In the genomic region with DNA sequence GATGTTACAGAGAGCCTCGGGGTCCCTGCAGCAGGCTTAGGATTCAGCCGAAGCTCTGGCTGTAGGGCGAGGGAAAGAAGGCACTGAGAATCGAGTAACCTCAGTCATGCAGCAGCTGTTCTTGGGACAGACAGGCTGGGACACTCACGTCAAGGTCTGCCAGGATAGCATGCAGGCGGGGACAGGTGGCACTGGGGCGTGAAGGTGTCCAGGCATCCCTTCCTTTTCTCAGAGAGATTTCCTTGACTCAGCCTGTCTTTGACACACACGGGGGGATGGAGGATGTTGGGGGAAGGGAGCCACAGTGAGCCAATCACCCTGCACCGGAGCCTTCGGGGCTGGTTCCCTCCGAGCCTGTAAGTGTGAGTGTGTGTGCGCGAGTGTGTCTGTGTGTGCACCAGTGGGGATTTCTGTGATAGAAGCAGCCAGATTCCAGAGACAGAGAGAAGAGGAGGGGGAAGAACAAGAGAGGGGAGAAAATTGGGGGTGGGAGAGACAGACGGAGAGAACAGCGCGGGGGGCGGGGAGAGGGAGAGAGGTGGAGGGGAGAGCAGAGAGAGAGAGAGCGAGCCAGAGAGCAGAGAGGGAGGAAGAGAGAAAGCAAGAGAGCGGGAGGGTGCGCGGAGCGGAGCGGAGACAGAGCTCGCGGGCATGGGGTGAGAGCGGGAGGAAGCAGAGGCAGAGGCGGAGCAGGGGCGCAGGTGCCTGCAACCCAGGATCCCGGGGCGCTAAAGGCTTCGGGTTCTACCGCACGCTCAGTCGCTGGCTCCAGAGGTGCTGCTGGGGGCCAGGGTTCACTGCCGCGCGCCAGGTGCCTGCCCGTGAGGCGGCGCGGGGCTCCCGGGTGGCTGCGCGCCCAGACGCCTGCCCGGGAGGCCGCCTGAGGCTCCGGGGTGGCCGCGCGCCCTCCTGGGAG, we compare ENCODE assay signal across 26 cellular contexts. TPM values are rescaled to one million over a fixed set of nuclear protein-coding genes. Genes with fewer than 3 reads are reported as not detected.
DNase-seq lines count a peak whose midpoint lies in the region; ATAC-seq lines count a peak whose summit lies in the region.
"Had no signal": no experiment of that assay in that cellular context is flagged by ENCODE, and none has a peak within 500 bp of the region (broad histone marks: within the 10 kb centered on the region; RNA-seq: fewer than 3 reads in every experiment).

No MANE protein-coding gene starts in this region.

- no peak overlapping the region for H3K4ac ChIP-seq in trophoblast cell (ENCODE audit: low read depth, low read length)

- H4K8ac ChIP-seq in trophoblast cell (ENCODE audit: low read depth, low read length): no peak overlapping the region

- no peaks in the 10 kb centered on the region for H3K79me2 ChIP-seq in trophoblast cell (ENCODE audit: control insufficient read depth, insufficient read depth, low read length, poor library complexity)

- no peak overlapping the region for H3K23ac ChIP-seq in trophoblast cell (ENCODE audit: low read length)

- no peak for ATAC-seq in HG03196 (IDR thresholded peaks at IDR 0.05; ENCODE audit: unreplicated experiment)
- ATAC-seq in HG03378 (IDR thresholded peaks at IDR 0.05; ENCODE audit: unreplicated experiment): no peak
- ATAC-seq: heart right ventricle, PC-3 had no signal

- no peak overlapping the region for H3K27ac ChIP-seq in iPS-20b (ENCODE audit: low read length)
- H3K27ac ChIP-seq in trophoblast cell (ENCODE audit: low read depth, low read length): no peak overlapping the region
- H3K27ac ChIP-seq: A549, BLaER1, heart right ventricle, SJCRH30, vagina had no signal

- WGBS in trophoblast cell (ENCODE audit: extremely low coverage, insufficient coverage, insufficient read length): no CpG with 5 or more reads among the region's 51 CpGs

- H3K4me3 ChIP-seq in NT2/D1 (ENCODE audit: insufficient read length, low read depth) (peak overlapping the region; percentile 47), iPS-20b (ENCODE audit: low read length) (peak overlapping the region; percentile 49; the same call in 1 of the 2 replicates), trophoblast cell (ENCODE audit: low read depth, low read length) (no peak overlapping the region)
- H3K4me3 ChIP-seq: A549, BLaER1, heart right ventricle, SJCRH30, vagina had no signal

- H3K36me3 ChIP-seq in NT2/D1 (ENCODE audit: insufficient read depth, insufficient read length, low read length) (no peaks in the 10 kb centered on the region), iPS-20b (ENCODE audit: insufficient read depth, low read depth, low read length) (no peaks in the 10 kb centered on the region), trophoblast cell (ENCODE audit: control insufficient read depth in 1 of 2, insufficient read depth in 2 of 2, low read length in 2 of 2) (no peaks in the 10 kb centered on the region)
- H3K36me3 ChIP-seq: BLaER1, heart right ventricle, SJCRH30, vagina had no signal

- H4K12ac ChIP-seq in trophoblast cell (ENCODE audit: low read depth, low read length): no peak overlapping the region

- no peak overlapping the region for H3K14ac ChIP-seq in trophoblast cell (ENCODE audit: low read length)

- H3K79me1 ChIP-seq in trophoblast cell (ENCODE audit: low read length): no peaks in the 10 kb centered on the region

- H3K27me3 ChIP-seq in NT2/D1 (ENCODE audit: insufficient read depth, insufficient read length): peaks cover 41% of the 10 kb centered on the region
- H3K27me3 ChIP-seq in iPS-20b (ENCODE audit: insufficient read depth, low read length): peaks cover 77% of the 10 kb centered on the region
- peaks cover 29% of the 10 kb centered on the region for H3K27me3 ChIP-seq in trophoblast cell (ENCODE audit: insufficient read depth, low read length)
- H3K27me3 ChIP-seq: BLaER1, SJCRH30, vagina had no signal

- DNase-seq in NCI-H1694 (lab: John Stamatoyannopoulos, UW) (peak; percentile 24), NCI-H1694 treated with DMSO at 0.1 percent for 48 hours (lab: John Stamatoyannopoulos, UW) (no peak), NT2/D1 (ENCODE audit: low read depth, low spot score) (no peak), trophoblast cell (no peak)
- no peak for DNase-seq in activated CD8-positive, alpha-beta memory T cell treated with anti-CD3 and anti-CD28 coated beads for 24 hours
- DNase-seq: activated CD4-positive, alpha-beta memory T cell treated with anti-CD3 and anti-CD28 coated beads for 36 hours; activated naive CD4-positive, alpha-beta T cell treated with anti-CD3 and anti-CD28 coated beads for 36 hours; activated T-cell treated with anti-CD3 and anti-CD28 coated beads, Interleukin-2, amount 50 U/mL, for 1 hour; aorta; Calu3; GOT3; heart right ventricle; kidney glomerular epithelial cell; NCI-H1930; NCI-H526 treated with DMSO at 0.1 percent for 48 hours; PC-3; SJCRH30; stimulated activated CD8-positive, alpha-beta memory T cell treated with anti-CD3 and anti-CD28 coated beads, Interleukin-4, amount 100 ng/mL, for 48 hours; substantia nigra had no signal

- H3K9me3 ChIP-seq in NT2/D1 (ENCODE audit: insufficient read depth, low read length): no peaks in the 10 kb centered on the region
- 0 out of 2 replicates have a peak, but pooled peaks cover 5% of the 10 kb centered on the region for H3K9me3 ChIP-seq in iPS-20b (ENCODE audit: insufficient read depth, low read depth, low read length)
- peaks cover 11% of the 10 kb centered on the region for H3K9me3 ChIP-seq in trophoblast cell (ENCODE audit: insufficient read depth, low read depth, low read length)
- H3K9me3 ChIP-seq: A549, SJCRH30, vagina had no signal

- peaks cover 9% of the 10 kb centered on the region for H3K4me1 ChIP-seq in NT2/D1 (ENCODE audit: insufficient read depth, insufficient read length)
- no peaks in the 10 kb centered on the region for H3K4me1 ChIP-seq in iPS-20b (ENCODE audit: insufficient read depth, low read length)
- peaks cover 0 to 2% of the 10 kb centered on the region in 2 experiments for H3K4me1 ChIP-seq in trophoblast cell (ENCODE audit: control insufficient read depth in 1 of 2, insufficient read depth in 2 of 2, low read length in 2 of 2)
- H3K4me1 ChIP-seq: A549, heart right ventricle, SJCRH30, vagina had no signal

- H4K91ac ChIP-seq in trophoblast cell (ENCODE audit: low read depth, low read length): no peak overlapping the region

- peak overlapping the region; percentile 29 for H3K9ac ChIP-seq in NT2/D1 (ENCODE audit: insufficient read length, low read depth)
- H3K9ac ChIP-seq in iPS-20b (ENCODE audit: low read depth, low read length): no peak overlapping the region
- H3K9ac ChIP-seq in trophoblast cell (ENCODE audit: low read length): no peak overlapping the region
- H3K9ac ChIP-seq: BLaER1 had no signal

- H2BK120ac ChIP-seq in trophoblast cell (ENCODE audit: insufficient read depth, low read length, poor library complexity): no peak overlapping the region

- no peak overlapping the region for H3K18ac ChIP-seq in trophoblast cell (ENCODE audit: low read length)

- H2AK5ac ChIP-seq in trophoblast cell (ENCODE audit: low read length): no peak overlapping the region

- H2BK12ac ChIP-seq in trophoblast cell (ENCODE audit: low read length): no peak overlapping the region

- no peak overlapping the region for H2AFZ ChIP-seq in trophoblast cell (ENCODE audit: insufficient read depth, low read length, poor library complexity)

- H3K4me2 ChIP-seq in trophoblast cell (ENCODE audit: low read length): peak overlapping the region; percentile 17
- H3K4me2 ChIP-seq: A549, BLaER1 had no signal

- H2BK5ac ChIP-seq in trophoblast cell (ENCODE audit: low read depth, low read length, poor library complexity): no peak overlapping the region

RNA-seq across cellular contexts. Expression of a gene that starts 0.5 kb away (rescaled TPM):
- under 0.01 and 0.01 TPM in 2 replicates for polyA plus RNA-seq in trophoblast cell (2013)
- polyA plus RNA-seq: A549, aorta, heart right ventricle, IgD-negative memory B cell had no signal
